Comparison of ENCODE assay signal across 18 cellular contexts in the genomic region with DNA sequence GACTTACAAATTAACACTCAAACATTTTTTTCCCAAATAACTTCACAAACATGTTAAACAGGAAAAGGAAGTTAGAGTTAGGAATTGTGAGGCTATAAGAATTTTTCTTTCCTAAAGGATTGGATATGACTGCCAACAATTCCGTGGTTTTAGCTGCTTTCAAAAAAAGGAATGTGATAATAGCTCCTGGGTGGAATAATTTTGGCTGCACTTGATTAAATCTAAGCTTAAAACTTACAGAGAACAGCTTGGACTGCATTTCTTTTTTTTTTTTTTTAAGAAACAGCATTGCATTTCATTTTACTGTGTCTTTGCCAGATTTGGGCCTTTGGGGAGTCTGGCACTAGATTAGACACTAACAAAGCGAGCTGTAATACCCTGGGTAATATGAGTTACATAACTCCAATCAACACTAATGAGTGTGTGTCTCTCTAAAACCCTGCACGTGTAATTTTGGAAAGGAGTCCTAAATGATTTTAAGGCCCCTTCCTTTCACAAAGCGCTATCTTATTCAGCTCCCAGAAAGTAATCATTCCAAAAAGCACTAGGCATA.
DNase-seq lines count a peak whose midpoint lies in the region; ATAC-seq and FAIRE-seq lines count a peak whose summit lies in the region.
"Had no signal": no experiment of that assay in that cellular context is flagged by ENCODE, and none has a peak within 500 bp of the region (broad histone marks: within the 10 kb centered on the region; RNA-seq: fewer than 3 reads in every experiment).

No MANE protein-coding gene starts in this region.

- DNase-seq in AG08395 (ENCODE audit: low spot score) (peak; percentile 48), GM04504 (ENCODE audit: low read depth) (peak; percentile 15), astrocyte of the hippocampus (ENCODE audit: low read depth, low spot score) (peak; percentile 84), HuH-7.5 (ENCODE audit: low spot score) (no peak), HK-2 (ENCODE audit: unreplicated experiment) (no peak)
- DNase-seq: activated CD8-positive, alpha-beta memory T cell treated with anti-CD3 and anti-CD28 coated beads, Interleukin-2, amount 50 U/mL, for 48 hours; activated gamma-delta T cell; amniotic stem cell; CD4-positive, CD25-positive, alpha-beta regulatory T cell; cerebellar nuclear complex; DMS79; effector memory CD4-positive, alpha-beta T cell; islet precursor cell; NCI-H2029 treated with DMSO at 0.1 percent for 48 hours; psoas muscle had no signal

- no peak for ATAC-seq in activated CD4-positive, CD25-positive, alpha-beta regulatory T cell treated with anti-CD3 and anti-CD28 coated beads, Interleukin-2, amount 50 U/mL, for 24 hours
- ATAC-seq in GM21515 (IDR thresholded peaks at IDR 0.05; ENCODE audit: unreplicated experiment): no peak
- ATAC-seq: psoas muscle had no signal

- FAIRE-seq in islet of Langerhans (lab: Jason Lieb, UNC): peak; percentile 13

Comparison
In these comparisons a context has a peak if more than half of its experiments do, and no peak if none do; other contexts are left out.
1. DNase-seq: peak in AG08395 (single experiment), GM04504 (single experiment) and astrocyte of the hippocampus (single experiment); none in HuH-7.5 (single experiment) and HK-2 (single experiment).